Comparison of ENCODE assay signal across 1 cellular context in the genomic region with DNA sequence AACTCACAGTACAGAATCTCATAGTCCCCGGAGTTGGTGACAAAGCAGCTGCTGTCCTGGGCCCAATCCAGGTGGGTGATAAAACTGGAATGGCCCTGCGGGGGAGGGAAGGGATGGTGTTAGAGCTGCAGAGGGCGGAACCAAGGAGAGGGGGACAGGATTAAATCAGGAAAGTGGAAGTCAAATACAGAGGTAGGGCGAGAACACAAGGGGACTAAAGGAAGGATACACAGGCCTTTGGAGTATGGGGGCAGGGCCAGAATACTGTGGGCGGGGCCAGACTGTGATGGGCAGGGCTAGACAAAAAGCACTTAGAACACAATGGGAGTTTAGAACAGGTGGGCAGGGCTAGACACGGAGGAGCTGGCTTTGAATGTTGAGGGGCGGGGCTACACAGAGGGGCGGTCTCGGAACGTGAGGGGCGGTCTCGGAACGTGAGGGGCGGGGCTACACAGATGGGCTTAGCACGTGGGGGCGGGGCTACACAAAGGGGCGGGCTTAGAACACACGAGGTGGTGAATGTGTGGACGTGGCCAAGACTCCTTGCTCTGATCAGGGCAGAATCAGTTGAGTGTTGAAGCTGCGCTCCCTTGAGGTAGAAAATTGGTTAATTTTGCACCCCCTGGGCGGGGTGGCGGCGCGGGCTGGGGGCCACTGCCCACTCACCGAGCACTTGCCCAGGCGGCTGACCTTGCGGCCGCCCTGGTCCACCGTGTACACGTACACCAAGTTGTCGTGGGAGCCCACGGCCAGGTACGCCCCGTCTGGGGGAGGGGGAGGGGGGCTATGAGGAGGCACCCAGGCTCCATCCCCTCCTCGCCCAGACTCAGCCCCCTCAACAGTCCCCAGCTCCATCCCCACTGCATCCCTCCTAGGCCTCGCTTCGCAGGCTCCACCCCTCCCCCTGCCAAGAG.
A peak's percentile ranks its signal among the peaks of the same experiment; 100 is the strongest.
TF ChIP-seq lines count a peak whose summit lies in the region.

No MANE protein-coding gene starts in this region.

TF ChIP-seq in K562, 482 proteins besides CTCF, POLR2A, EP300 and RAD21 (continued from another document and continues in another):
- TF ChIP-seq, protein P1, sequence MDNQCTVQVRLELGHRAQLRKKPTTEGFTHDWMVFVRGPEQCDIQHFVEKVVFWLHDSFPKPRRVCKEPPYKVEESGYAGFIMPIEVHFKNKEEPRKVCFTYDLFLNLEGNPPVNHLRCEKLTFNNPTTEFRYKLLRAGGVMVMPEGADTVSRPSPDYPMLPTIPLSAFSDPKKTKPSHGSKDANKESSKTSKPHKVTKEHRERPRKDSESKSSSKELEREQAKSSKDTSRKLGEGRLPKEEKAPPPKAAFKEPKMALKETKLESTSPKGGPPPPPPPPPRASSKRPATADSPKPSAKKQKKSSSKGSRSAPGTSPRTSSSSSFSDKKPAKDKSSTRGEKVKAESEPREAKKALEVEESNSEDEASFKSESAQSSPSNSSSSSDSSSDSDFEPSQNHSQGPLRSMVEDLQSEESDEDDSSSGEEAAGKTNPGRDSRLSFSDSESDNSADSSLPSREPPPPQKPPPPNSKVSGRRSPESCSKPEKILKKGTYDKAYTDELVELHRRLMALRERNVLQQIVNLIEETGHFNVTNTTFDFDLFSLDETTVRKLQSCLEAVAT (IDR thresholded peaks at IDR 0.05) = no peak
- no peak for TF ChIP-seq ZNF507 (tag; conservative IDR thresholded peaks at IDR 0.05)
- peak; percentile 32 for TF ChIP-seq PHF20 (IDR thresholded peaks at IDR 0.05; ENCODE audit: partially characterized antibody)
- TF ChIP-seq SMC3 (conservative IDR thresholded peaks at IDR 0.05; ENCODE audit: insufficient read depth, low read depth, low read length) = no peak
- TF ChIP-seq ZNF785 (CRISPR knock-in tag; IDR thresholded peaks at IDR 0.05) = no peak
- no peak for TF ChIP-seq STAT5B (CRISPR knock-in tag; IDR thresholded peaks at IDR 0.05)
- no peak for TF ChIP-seq SETDB1 (IDR thresholded peaks at IDR 0.05; ENCODE audit: low read length)
- TF ChIP-seq ZNF347 (CRISPR knock-in tag; IDR thresholded peaks at IDR 0.05; ENCODE audit: low read depth) = no peak
- no peak for TF ChIP-seq SNRNP70 (optimal IDR thresholded peaks at IDR 0.05; ENCODE audit: low read depth, low read length)
- TF ChIP-seq STAT5A (IDR thresholded peaks at IDR 0.05; ENCODE audit: borderline replicate concordance, low read length) = no peak
- peak; percentile 12; the same call in 1 of the 2 replicates for TF ChIP-seq RAD51 (IDR thresholded peaks at IDR 0.05; ENCODE audit: borderline replicate concordance, low read depth)
- TF ChIP-seq PCBP2 (IDR thresholded peaks at IDR 0.05; ENCODE audit: low read depth, low read length, poor library complexity, severe bottlenecking) = no peak
- TF ChIP-seq CEBPZ (IDR thresholded peaks at IDR 0.05; ENCODE audit: borderline replicate concordance, low read depth, low read length) = no peak
- no peak for TF ChIP-seq PHB (CRISPR knock-in tag; IDR thresholded peaks at IDR 0.05)
- TF ChIP-seq CBFA2T2 (conservative IDR thresholded peaks at IDR 0.05) = no peak
- peak; percentile 33 for TF ChIP-seq TAF1 (IDR thresholded peaks at IDR 0.05; ENCODE audit: control insufficient read depth, extremely low read depth, insufficient read depth, low read length, severe bottlenecking)
- no peak for TF ChIP-seq TGIF2 (CRISPR knock-in tag; IDR thresholded peaks at IDR 0.05)
- TF ChIP-seq L3MBTL2 (IDR thresholded peaks at IDR 0.05) = peak; percentile 70
- TF ChIP-seq SMAD1 (IDR thresholded peaks at IDR 0.05; ENCODE audit: low read depth, low read length, partially characterized antibody) = no peak
- no peak for TF ChIP-seq CEBPB (tag; IDR thresholded peaks at IDR 0.05)
- peak; percentile 85 for TF ChIP-seq ZBTB40 (IDR thresholded peaks at IDR 0.05)
- no peak for TF ChIP-seq ZBTB40 (CRISPR knock-in tag; IDR thresholded peaks at IDR 0.05)
- TF ChIP-seq TRIM24 (IDR thresholded peaks at IDR 0.05) = peak in 1 of 2 experiments; percentile 64; a peak in 1 of 4 replicates
- no peak for TF ChIP-seq ZNF134 (CRISPR knock-in tag; conservative IDR thresholded peaks at IDR 0.05)
- TF ChIP-seq, protein P2, sequence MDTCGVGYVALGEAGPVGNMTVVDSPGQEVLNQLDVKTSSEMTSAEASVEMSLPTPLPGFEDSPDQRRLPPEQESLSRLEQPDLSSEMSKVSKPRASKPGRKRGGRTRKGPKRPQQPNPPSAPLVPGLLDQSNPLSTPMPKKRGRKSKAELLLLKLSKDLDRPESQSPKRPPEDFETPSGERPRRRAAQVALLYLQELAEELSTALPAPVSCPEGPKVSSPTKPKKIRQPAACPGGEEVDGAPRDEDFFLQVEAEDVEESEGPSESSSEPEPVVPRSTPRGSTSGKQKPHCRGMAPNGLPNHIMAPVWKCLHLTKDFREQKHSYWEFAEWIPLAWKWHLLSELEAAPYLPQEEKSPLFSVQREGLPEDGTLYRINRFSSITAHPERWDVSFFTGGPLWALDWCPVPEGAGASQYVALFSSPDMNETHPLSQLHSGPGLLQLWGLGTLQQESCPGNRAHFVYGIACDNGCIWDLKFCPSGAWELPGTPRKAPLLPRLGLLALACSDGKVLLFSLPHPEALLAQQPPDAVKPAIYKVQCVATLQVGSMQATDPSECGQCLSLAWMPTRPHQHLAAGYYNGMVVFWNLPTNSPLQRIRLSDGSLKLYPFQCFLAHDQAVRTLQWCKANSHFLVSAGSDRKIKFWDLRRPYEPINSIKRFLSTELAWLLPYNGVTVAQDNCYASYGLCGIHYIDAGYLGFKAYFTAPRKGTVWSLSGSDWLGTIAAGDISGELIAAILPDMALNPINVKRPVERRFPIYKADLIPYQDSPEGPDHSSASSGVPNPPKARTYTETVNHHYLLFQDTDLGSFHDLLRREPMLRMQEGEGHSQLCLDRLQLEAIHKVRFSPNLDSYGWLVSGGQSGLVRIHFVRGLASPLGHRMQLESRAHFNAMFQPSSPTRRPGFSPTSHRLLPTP (IDR thresholded peaks at IDR 0.05; ENCODE audit: borderline replicate concordance, extremely low read depth, insufficient read length) = no peak
- TF ChIP-seq KDM1A (IDR thresholded peaks at IDR 0.05) = peak in 1 of 2 experiments; percentile 91; a peak in 2 of 4 replicates
- TF ChIP-seq, protein P3, sequence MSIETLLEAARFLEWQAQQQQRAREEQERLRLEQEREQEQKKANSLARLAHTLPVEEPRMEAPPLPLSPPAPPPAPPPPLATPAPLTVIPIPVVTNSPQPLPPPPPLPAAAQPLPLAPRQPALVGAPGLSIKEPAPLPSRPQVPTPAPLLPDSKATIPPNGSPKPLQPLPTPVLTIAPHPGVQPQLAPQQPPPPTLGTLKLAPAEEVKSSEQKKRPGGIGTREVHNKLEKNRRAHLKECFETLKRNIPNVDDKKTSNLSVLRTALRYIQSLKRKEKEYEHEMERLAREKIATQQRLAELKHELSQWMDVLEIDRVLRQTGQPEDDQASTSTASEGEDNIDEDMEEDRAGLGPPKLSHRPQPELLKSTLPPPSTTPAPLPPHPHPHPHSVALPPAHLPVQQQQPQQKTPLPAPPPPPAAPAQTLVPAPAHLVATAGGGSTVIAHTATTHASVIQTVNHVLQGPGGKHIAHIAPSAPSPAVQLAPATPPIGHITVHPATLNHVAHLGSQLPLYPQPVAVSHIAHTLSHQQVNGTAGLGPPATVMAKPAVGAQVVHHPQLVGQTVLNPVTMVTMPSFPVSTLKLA (conservative IDR thresholded peaks at IDR 0.05) = peak; percentile 79 to 84; a peak in 3 of 4 replicates
- TF ChIP-seq, protein P4, sequence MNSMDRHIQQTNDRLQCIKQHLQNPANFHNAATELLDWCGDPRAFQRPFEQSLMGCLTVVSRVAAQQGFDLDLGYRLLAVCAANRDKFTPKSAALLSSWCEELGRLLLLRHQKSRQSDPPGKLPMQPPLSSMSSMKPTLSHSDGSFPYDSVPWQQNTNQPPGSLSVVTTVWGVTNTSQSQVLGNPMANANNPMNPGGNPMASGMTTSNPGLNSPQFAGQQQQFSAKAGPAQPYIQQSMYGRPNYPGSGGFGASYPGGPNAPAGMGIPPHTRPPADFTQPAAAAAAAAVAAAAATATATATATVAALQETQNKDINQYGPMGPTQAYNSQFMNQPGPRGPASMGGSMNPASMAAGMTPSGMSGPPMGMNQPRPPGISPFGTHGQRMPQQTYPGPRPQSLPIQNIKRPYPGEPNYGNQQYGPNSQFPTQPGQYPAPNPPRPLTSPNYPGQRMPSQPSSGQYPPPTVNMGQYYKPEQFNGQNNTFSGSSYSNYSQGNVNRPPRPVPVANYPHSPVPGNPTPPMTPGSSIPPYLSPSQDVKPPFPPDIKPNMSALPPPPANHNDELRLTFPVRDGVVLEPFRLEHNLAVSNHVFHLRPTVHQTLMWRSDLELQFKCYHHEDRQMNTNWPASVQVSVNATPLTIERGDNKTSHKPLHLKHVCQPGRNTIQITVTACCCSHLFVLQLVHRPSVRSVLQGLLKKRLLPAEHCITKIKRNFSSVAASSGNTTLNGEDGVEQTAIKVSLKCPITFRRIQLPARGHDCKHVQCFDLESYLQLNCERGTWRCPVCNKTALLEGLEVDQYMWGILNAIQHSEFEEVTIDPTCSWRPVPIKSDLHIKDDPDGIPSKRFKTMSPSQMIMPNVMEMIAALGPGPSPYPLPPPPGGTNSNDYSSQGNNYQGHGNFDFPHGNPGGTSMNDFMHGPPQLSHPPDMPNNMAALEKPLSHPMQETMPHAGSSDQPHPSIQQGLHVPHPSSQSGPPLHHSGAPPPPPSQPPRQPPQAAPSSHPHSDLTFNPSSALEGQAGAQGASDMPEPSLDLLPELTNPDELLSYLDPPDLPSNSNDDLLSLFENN (IDR thresholded peaks at IDR 0.05; ENCODE audit: low read depth in 2 of 2, low read length in 2 of 2) = no peak
- no peak for TF ChIP-seq CSDE1 (IDR thresholded peaks at IDR 0.05)
